ENCODE assay signal across 10 cellular contexts in genomic region chr15:23686466-23687142, GRCh38. TPM values are rescaled to one million over a fixed set of nuclear protein-coding genes. Genes with fewer than 3 reads are reported as not detected.
DNase-seq lines count a peak whose midpoint lies in the region; ATAC-seq, FAIRE-seq and TF ChIP-seq lines count a peak whose summit lies in the region.
"Had no signal": no experiment of that assay in that cellular context is flagged by ENCODE, and none has a peak within 500 bp of the region (broad histone marks: within the 10 kb centered on the region; RNA-seq: fewer than 3 reads in every experiment).

No MANE protein-coding gene starts in this region.

- ATAC-seq in activated naive CD8-positive, alpha-beta T cell treated with anti-CD3 and anti-CD28 coated beads, Interleukin-2, amount 10 ng/mL, durations not matched to agents 7 days and 5 days (ENCODE audit: low read depth), result no peak
- no peak for ATAC-seq in HG02798 (IDR thresholded peaks at IDR 0.05; ENCODE audit: poor library complexity, unreplicated experiment)
- ATAC-seq: activated T-cell treated with anti-CD3 and anti-CD28 coated beads, Interleukin-2, amount 50 U/mL, for 4 hours had no signal

- no peaks in the 10 kb centered on the region for H3K9me3 Mint-ChIP-seq in activated naive CD8-positive, alpha-beta T cell treated with anti-CD3 and anti-CD28 coated beads, Interleukin-2, amount 10 ng/mL, durations not matched to agents 7 days and 5 days
- H3K9me3 Mint-ChIP-seq in activated naive CD8-positive, alpha-beta T cell treated with anti-CD3 and anti-CD28 coated beads for 36 hours, result no peaks in the 10 kb centered on the region
- peaks cover 50% of the 10 kb centered on the region for H3K9me3 Mint-ChIP-seq in nephron progenitor cell

- H3K36me3 Mint-ChIP-seq in activated naive CD8-positive, alpha-beta T cell treated with anti-CD3 and anti-CD28 coated beads, Interleukin-2, amount 10 ng/mL, durations not matched to agents 7 days and 5 days, result no peaks in the 10 kb centered on the region
- no peaks in the 10 kb centered on the region for H3K36me3 Mint-ChIP-seq in activated naive CD8-positive, alpha-beta T cell treated with anti-CD3 and anti-CD28 coated beads for 36 hours
- peaks cover 4% of the 10 kb centered on the region for H3K36me3 Mint-ChIP-seq in nephron progenitor cell (ENCODE audit: low read depth)

- peak overlapping the region; percentile 58 for H3K4me3 ChIP-seq in fibroblast of the aortic adventitia (ENCODE audit: low read depth, low read length)
- H3K4me3 ChIP-seq: PC-9 had no signal

- TF ChIP-seq CTCF in fibroblast of the aortic adventitia (IDR thresholded peaks at IDR 0.05; ENCODE audit: insufficient read depth, low read length), result no peak
- TF ChIP-seq CTCF in nephron progenitor cell (IDR thresholded peaks at IDR 0.05), result no peak

- H3K4me3 Mint-ChIP-seq in activated naive CD8-positive, alpha-beta T cell treated with anti-CD3 and anti-CD28 coated beads, Interleukin-2, amount 10 ng/mL, durations not matched to agents 7 days and 5 days, result peak overlapping the region; percentile 3
- no peak overlapping the region for H3K4me3 Mint-ChIP-seq in activated naive CD8-positive, alpha-beta T cell treated with anti-CD3 and anti-CD28 coated beads for 36 hours
- H3K4me3 Mint-ChIP-seq in nephron progenitor cell, result peak overlapping the region; percentile 80
- H3K4me3 Mint-ChIP-seq: activated T-cell treated with anti-CD3 and anti-CD28 coated beads, Interleukin-2, amount 50 U/mL, for 4 hours had no signal

- H3K27me3 Mint-ChIP-seq in activated naive CD8-positive, alpha-beta T cell treated with anti-CD3 and anti-CD28 coated beads, Interleukin-2, amount 10 ng/mL, durations not matched to agents 7 days and 5 days, result peaks cover 7% of the 10 kb centered on the region
- H3K27me3 Mint-ChIP-seq in activated naive CD8-positive, alpha-beta T cell treated with anti-CD3 and anti-CD28 coated beads for 36 hours, result peaks cover 8% of the 10 kb centered on the region
- H3K27me3 Mint-ChIP-seq in nephron progenitor cell (ENCODE audit: low read depth, poor library complexity), result peaks cover 6% of the 10 kb centered on the region

- POLR2A ChIA-PET in activated naive CD8-positive, alpha-beta T cell treated with anti-CD3 and anti-CD28 coated beads, Interleukin-2, amount 10 ng/mL, durations not matched to agents 7 days and 5 days (lab: Charles Lee), result no interaction called here

- H3K27ac Mint-ChIP-seq in activated naive CD8-positive, alpha-beta T cell treated with anti-CD3 and anti-CD28 coated beads, Interleukin-2, amount 10 ng/mL, durations not matched to agents 7 days and 5 days, result no peak overlapping the region
- no peak overlapping the region for H3K27ac Mint-ChIP-seq in activated naive CD8-positive, alpha-beta T cell treated with anti-CD3 and anti-CD28 coated beads for 36 hours
- H3K27ac Mint-ChIP-seq in nephron progenitor cell, result no peak overlapping the region

- no peak for FAIRE-seq in urothelium cell line (lab: Jason Lieb, UNC)

- H3K4me1 Mint-ChIP-seq in activated naive CD8-positive, alpha-beta T cell treated with anti-CD3 and anti-CD28 coated beads, Interleukin-2, amount 10 ng/mL, durations not matched to agents 7 days and 5 days, result no peaks in the 10 kb centered on the region
- no peaks in the 10 kb centered on the region for H3K4me1 Mint-ChIP-seq in activated naive CD8-positive, alpha-beta T cell treated with anti-CD3 and anti-CD28 coated beads for 36 hours
- H3K4me1 Mint-ChIP-seq in nephron progenitor cell, result peaks cover 40% of the 10 kb centered on the region

- no peak for DNase-seq in activated naive CD8-positive, alpha-beta T cell treated with anti-CD3 and anti-CD28 coated beads, Interleukin-2, amount 10 ng/mL, durations not matched to agents 7 days and 5 days
- no peak for DNase-seq in activated naive CD8-positive, alpha-beta T cell treated with anti-CD3 and anti-CD28 coated beads for 36 hours
- DNase-seq in fibroblast of the aortic adventitia (ENCODE audit: low read depth) (peak; percentile 0), nephron progenitor cell (peak; percentile 16), urothelium cell line (ENCODE audit: low spot score) (peak; percentile 26), kidney glomerular epithelial cell (lab: John Stamatoyannopoulos, UW) (no peak), LoVo (ENCODE audit: low spot score) (no peak)
- DNase-seq: activated T-cell treated with anti-CD3 and anti-CD28 coated beads, Interleukin-2, amount 50 U/mL, for 4 hours; PC-9 had no signal

RNA-seq across cellular contexts. Expression of gene NDN, which starts 0.5 kb away (rescaled TPM):
- total RNA-seq in activated naive CD8-positive, alpha-beta T cell treated with anti-CD3 and anti-CD28 coated beads, Interleukin-2, amount 10 ng/mL, durations not matched to agents 7 days and 5 days, result 1 to 10 TPM; 3.0 to 3.5 TPM
- total RNA-seq in activated naive CD8-positive, alpha-beta T cell treated with anti-CD3 and anti-CD28 coated beads for 36 hours, result 1 to 10 TPM; 3.5 to 3.9 TPM
- 28.4 and 89.0 TPM in 2 replicates for total RNA-seq in fibroblast of the aortic adventitia (ENCODE audit: low replicate concordance)
- total RNA-seq: PC-9 had no signal

RNA-seq across cellular contexts. Expression of gene MAGEL2, which starts 38.9 kb away (rescaled TPM):
- total RNA-seq in activated naive CD8-positive, alpha-beta T cell treated with anti-CD3 and anti-CD28 coated beads, Interleukin-2, amount 10 ng/mL, durations not matched to agents 7 days and 5 days, result not detected
- total RNA-seq in activated naive CD8-positive, alpha-beta T cell treated with anti-CD3 and anti-CD28 coated beads for 36 hours, result not detected
- under 0.01 and 0.08 TPM in 2 replicates for total RNA-seq in fibroblast of the aortic adventitia (ENCODE audit: low replicate concordance)
- total RNA-seq: activated T-cell treated with anti-CD3 and anti-CD28 coated beads, Interleukin-2, amount 50 U/mL, for 4 hours; PC-9 had no signal

Comparison
In these comparisons a context has a peak if more than half of its experiments do, and no peak if none do; other contexts are left out.
1. DNase-seq: peak in fibroblast of the aortic adventitia (single experiment), nephron progenitor cell (single experiment) and urothelium cell line (single experiment); none in activated naive CD8-positive, alpha-beta T cell treated with anti-CD3 and anti-CD28 coated beads, Interleukin-2, amount 10 ng/mL, durations not matched to agents 7 days and 5 days (single experiment), activated naive CD8-positive, alpha-beta T cell treated with anti-CD3 and anti-CD28 coated beads for 36 hours (single experiment), kidney glomerular epithelial cell (single experiment) and LoVo (single experiment).